Comparison of ENCODE assay signal across 18 cellular contexts in genomic region chr3:141307351-141308059, GRCh38.
A peak's percentile ranks its signal among the peaks of the same experiment; 100 is the strongest.
DNase-seq lines count a peak whose midpoint lies in the region; ATAC-seq and TF ChIP-seq lines count a peak whose summit lies in the region.
"Had no signal": no experiment of that assay in that cellular context is flagged by ENCODE, and none has a peak within 500 bp of the region (broad histone marks: within the 10 kb centered on the region; RNA-seq: fewer than 3 reads in every experiment).

No MANE protein-coding gene starts in this region.

- H3K27me3 Mint-ChIP-seq in CD8-positive, alpha-beta T cell (ENCODE audit: low read depth), result no peaks in the 10 kb centered on the region
- no peaks in the 10 kb centered on the region for H3K27me3 Mint-ChIP-seq in activated naive CD4-positive, alpha-beta T cell treated with anti-CD3 and anti-CD28 coated beads for 36 hours (ENCODE audit: low read depth)
- H3K27me3 Mint-ChIP-seq in naive thymus-derived CD8-positive, alpha-beta T cell, result no peaks in the 10 kb centered on the region

- H3K9me3 ChIP-seq in CD8-positive, alpha-beta T cell (ENCODE audit: low read length), result no peaks in the 10 kb centered on the region
- H3K9me3 ChIP-seq in Loucy (ENCODE audit: insufficient read depth, low read depth, low read length), result no peaks in the 10 kb centered on the region
- H3K9me3 ChIP-seq: left lung, mucosa of descending colon, thoracic aorta had no signal

- H3K36me3 ChIP-seq in CD8-positive, alpha-beta T cell (ENCODE audit: insufficient read depth, low read length), result no peaks in the 10 kb centered on the region
- no peaks in the 10 kb centered on the region for H3K36me3 ChIP-seq in Loucy (ENCODE audit: insufficient read depth, low read length)
- H3K36me3 ChIP-seq: left lung, thoracic aorta had no signal

- no peak for TF ChIP-seq CTCF in CD8-positive, alpha-beta T cell (IDR thresholded peaks at IDR 0.05)
- TF ChIP-seq CTCF in Loucy (conservative IDR thresholded peaks at IDR 0.05; ENCODE audit: low read length) (no peak), GM13977 (IDR thresholded peaks at IDR 0.05; ENCODE audit: extremely low read depth, insufficient read depth, missing control alignments) (no peak)

- peak overlapping the region; percentile 44 for H3K4me3 Mint-ChIP-seq in CD8-positive, alpha-beta T cell
- H3K4me3 Mint-ChIP-seq in activated naive CD4-positive, alpha-beta T cell treated with anti-CD3 and anti-CD28 coated beads for 36 hours, result peak overlapping the region; percentile 62
- peak overlapping the region; percentile 58 to 76 (median 66) for H3K4me3 Mint-ChIP-seq in naive thymus-derived CD8-positive, alpha-beta T cell

- peaks cover 69% of the 10 kb centered on the region for H3K4me1 Mint-ChIP-seq in CD8-positive, alpha-beta T cell (ENCODE audit: low read depth)
- H3K4me1 Mint-ChIP-seq in activated naive CD4-positive, alpha-beta T cell treated with anti-CD3 and anti-CD28 coated beads for 36 hours (ENCODE audit: low read depth), result peaks cover 62% of the 10 kb centered on the region
- H3K4me1 Mint-ChIP-seq in naive thymus-derived CD8-positive, alpha-beta T cell, result peaks cover 26 to 88% (median 68%) of the 10 kb centered on the region in 4 donors

- H3K9me3 Mint-ChIP-seq in CD8-positive, alpha-beta T cell, result no peaks in the 10 kb centered on the region
- H3K9me3 Mint-ChIP-seq in activated naive CD4-positive, alpha-beta T cell treated with anti-CD3 and anti-CD28 coated beads for 36 hours, result no peaks in the 10 kb centered on the region
- no peaks in the 10 kb centered on the region for H3K9me3 Mint-ChIP-seq in naive thymus-derived CD8-positive, alpha-beta T cell

- intact Hi-C loops in CD8-positive, alpha-beta T cell (cut with DNase I, micrococcal nuclease), result loop anchor here in 1 of 2 experiments (2.0 kb wide), 1 partner anchor 41 kb away; no protein-coding TSS in a partner anchor
- intact Hi-C loops in activated naive CD4-positive, alpha-beta T cell treated with anti-CD3 and anti-CD28 coated beads for 36 hours (cut with micrococcal nuclease), result loop anchor here (1.0 to 5.0 kb wide), 5 partner anchors 41 to 490 kb away; partner anchors contain the start of genes PXYLP1, RASA2 and RNF7

- peak overlapping the region; percentile 14 for H3K4me3 ChIP-seq in CD8-positive, alpha-beta T cell (ENCODE audit: low read depth, low read length)
- H3K4me3 ChIP-seq in Loucy (ENCODE audit: low read length, poor library complexity, severe bottlenecking), result no peak overlapping the region
- H3K4me3 ChIP-seq: left lung, mucosa of descending colon, thoracic aorta had no signal

- no peak overlapping the region for H2AFZ ChIP-seq in Loucy (ENCODE audit: low read length)

- H3F3A ChIP-seq in Loucy (ENCODE audit: low read depth), result no peaks in the 10 kb centered on the region

- DNase-seq in CD8-positive, alpha-beta T cell, result peak in 1 of 7 experiments; percentile 56
- DNase-seq in activated naive CD4-positive, alpha-beta T cell treated with anti-CD3 and anti-CD28 coated beads for 36 hours, result peak; percentile 68
- DNase-seq in naive thymus-derived CD8-positive, alpha-beta T cell, result peak in 2 of 10 donors; percentile 21 to 29
- DNase-seq in NCI-H1417 treated with DMSO at 0.1 percent for 48 hours (lab: John Stamatoyannopoulos, UW) (no peak), GM13977 (ENCODE audit: low spot score) (no peak)
- DNase-seq: activated CD4-positive, CD25-positive, alpha-beta regulatory T cell; AML-193; cortex of kidney; GDM1; left lung; mucosa of descending colon; NCI-H2029; NCI-H510A treated with DMSO at 0.1 percent for 48 hours; right cardiac atrium; SHP77 had no signal

- POLR2A ChIA-PET in CD8-positive, alpha-beta T cell (lab: Charles Lee), result interaction anchor here (0.7 to 2.8 kb wide), 15 partner anchors 8 to 180 kb away, joined by 3 to 14 read pairs (median 4); partner anchors contain the start of gene PXYLP1
- POLR2A ChIA-PET in naive thymus-derived CD8-positive, alpha-beta T cell (lab: Charles Lee), result interaction anchor here (0.7 to 7.2 kb wide), 19 partner anchors 11 to 250 kb away, joined by 3 to 58 read pairs (median 5); partner anchors contain the start of genes PXYLP1 and RASA2

- H4K20me1 ChIP-seq in Loucy (ENCODE audit: insufficient read depth, low read length, poor library complexity, severe bottlenecking), result no peaks in the 10 kb centered on the region

- H3K36me3 Mint-ChIP-seq in CD8-positive, alpha-beta T cell, result peaks cover 2% of the 10 kb centered on the region
- H3K36me3 Mint-ChIP-seq in activated naive CD4-positive, alpha-beta T cell treated with anti-CD3 and anti-CD28 coated beads for 36 hours (ENCODE audit: low read depth), result peaks cover 12% of the 10 kb centered on the region
- no peaks in the 10 kb centered on the region for H3K36me3 Mint-ChIP-seq in naive thymus-derived CD8-positive, alpha-beta T cell

- H3K4me2 ChIP-seq in Loucy (ENCODE audit: low read depth, low read length, poor library complexity, severe bottlenecking), result peak overlapping the region; percentile 44

- H3K79me2 ChIP-seq in Loucy (ENCODE audit: insufficient read depth, low read length), result peaks cover 8% of the 10 kb centered on the region

- ATAC-seq in CD8-positive, alpha-beta T cell, result no peak
- peak in 1 of 2 donors; percentile 4 for ATAC-seq in naive thymus-derived CD8-positive, alpha-beta T cell
- no peak for ATAC-seq in HG03045 (IDR thresholded peaks at IDR 0.05; ENCODE audit: unreplicated experiment)
- ATAC-seq: left lung, mucosa of descending colon, right cardiac atrium had no signal

- no peaks in the 10 kb centered on the region for H3K27me3 ChIP-seq in CD8-positive, alpha-beta T cell (ENCODE audit: insufficient read depth, low read length)
- no peaks in the 10 kb centered on the region for H3K27me3 ChIP-seq in Loucy (ENCODE audit: insufficient read depth, low read length, poor library complexity, severe bottlenecking)
- H3K27me3 ChIP-seq: left lung had no signal

- peak overlapping the region; percentile 41 for H3K9ac ChIP-seq in Loucy (ENCODE audit: low read depth, low read length, poor library complexity, severe bottlenecking)

- H3K27ac Mint-ChIP-seq in CD8-positive, alpha-beta T cell, result peak overlapping the region; percentile 77
- peak overlapping the region; percentile 90 for H3K27ac Mint-ChIP-seq in activated naive CD4-positive, alpha-beta T cell treated with anti-CD3 and anti-CD28 coated beads for 36 hours
- peak overlapping the region; percentile 73 to 97 (median 94) for H3K27ac Mint-ChIP-seq in naive thymus-derived CD8-positive, alpha-beta T cell

- H3K27ac ChIP-seq in CD8-positive, alpha-beta T cell (ENCODE audit: low read depth, low read length), result peak overlapping the region; percentile 10
- H3K27ac ChIP-seq: left lung, thoracic aorta had no signal

- in situ Hi-C loops in GM13977 (cut with MboI; ENCODE audit: low pct_unique_long_range_greater_than_20kb, low sequenced_read_pairs, unreplicated experiment), result loop anchor here (10.0 kb wide), 1 partner anchor 257 kb away; no protein-coding TSS in a partner anchor

- H3K4me1 ChIP-seq in CD8-positive, alpha-beta T cell (ENCODE audit: insufficient read depth, low read length), result peaks cover 66% of the 10 kb centered on the region
- peaks cover 37% of the 10 kb centered on the region for H3K4me1 ChIP-seq in Loucy (ENCODE audit: insufficient read depth, low read length, poor library complexity, severe bottlenecking)

- CTCF ChIA-PET in CD8-positive, alpha-beta T cell (lab: Charles Lee), result interaction anchor here (0.7 to 15.7 kb wide), 12 partner anchors 40 to 253 kb away, joined by 3 to 242 read pairs (median 4); partner anchors contain the start of gene PXYLP1
- CTCF ChIA-PET in activated naive CD4-positive, alpha-beta T cell treated with anti-CD3 and anti-CD28 coated beads for 36 hours (lab: Charles Lee), result interaction anchor here (0.6 to 17.7 kb wide), 16 partner anchors 8 to 158 kb away, joined by 3 to 415 read pairs (median 4); partner anchors contain the start of gene PXYLP1

- no peaks in the 10 kb centered on the region for H3K9me2 ChIP-seq in Loucy (replicated peaks; ENCODE audit: low read depth, low read length)
